Comparison of ENCODE assay signal across 2 cellular contexts in genomic region chr10:115173915-115174443, GRCh38.
TF ChIP-seq lines count a peak whose summit lies in the region.

No MANE protein-coding gene starts in this region.

TF ChIP-seq in GM23338, 12 proteins besides CTCF, POLR2A, EP300 and RAD21 (continued from another document):
- TF ChIP-seq NANOG (IDR thresholded peaks at IDR 0.05; ENCODE audit: borderline replicate concordance) (no peak), ZNF114 (CRISPR knock-in tag; IDR thresholded peaks at IDR 0.05) (no peak), STAT1 (IDR thresholded peaks at IDR 0.05; ENCODE audit: unreplicated experiment) (no peak)
- TF ChIP-seq, protein P1, sequence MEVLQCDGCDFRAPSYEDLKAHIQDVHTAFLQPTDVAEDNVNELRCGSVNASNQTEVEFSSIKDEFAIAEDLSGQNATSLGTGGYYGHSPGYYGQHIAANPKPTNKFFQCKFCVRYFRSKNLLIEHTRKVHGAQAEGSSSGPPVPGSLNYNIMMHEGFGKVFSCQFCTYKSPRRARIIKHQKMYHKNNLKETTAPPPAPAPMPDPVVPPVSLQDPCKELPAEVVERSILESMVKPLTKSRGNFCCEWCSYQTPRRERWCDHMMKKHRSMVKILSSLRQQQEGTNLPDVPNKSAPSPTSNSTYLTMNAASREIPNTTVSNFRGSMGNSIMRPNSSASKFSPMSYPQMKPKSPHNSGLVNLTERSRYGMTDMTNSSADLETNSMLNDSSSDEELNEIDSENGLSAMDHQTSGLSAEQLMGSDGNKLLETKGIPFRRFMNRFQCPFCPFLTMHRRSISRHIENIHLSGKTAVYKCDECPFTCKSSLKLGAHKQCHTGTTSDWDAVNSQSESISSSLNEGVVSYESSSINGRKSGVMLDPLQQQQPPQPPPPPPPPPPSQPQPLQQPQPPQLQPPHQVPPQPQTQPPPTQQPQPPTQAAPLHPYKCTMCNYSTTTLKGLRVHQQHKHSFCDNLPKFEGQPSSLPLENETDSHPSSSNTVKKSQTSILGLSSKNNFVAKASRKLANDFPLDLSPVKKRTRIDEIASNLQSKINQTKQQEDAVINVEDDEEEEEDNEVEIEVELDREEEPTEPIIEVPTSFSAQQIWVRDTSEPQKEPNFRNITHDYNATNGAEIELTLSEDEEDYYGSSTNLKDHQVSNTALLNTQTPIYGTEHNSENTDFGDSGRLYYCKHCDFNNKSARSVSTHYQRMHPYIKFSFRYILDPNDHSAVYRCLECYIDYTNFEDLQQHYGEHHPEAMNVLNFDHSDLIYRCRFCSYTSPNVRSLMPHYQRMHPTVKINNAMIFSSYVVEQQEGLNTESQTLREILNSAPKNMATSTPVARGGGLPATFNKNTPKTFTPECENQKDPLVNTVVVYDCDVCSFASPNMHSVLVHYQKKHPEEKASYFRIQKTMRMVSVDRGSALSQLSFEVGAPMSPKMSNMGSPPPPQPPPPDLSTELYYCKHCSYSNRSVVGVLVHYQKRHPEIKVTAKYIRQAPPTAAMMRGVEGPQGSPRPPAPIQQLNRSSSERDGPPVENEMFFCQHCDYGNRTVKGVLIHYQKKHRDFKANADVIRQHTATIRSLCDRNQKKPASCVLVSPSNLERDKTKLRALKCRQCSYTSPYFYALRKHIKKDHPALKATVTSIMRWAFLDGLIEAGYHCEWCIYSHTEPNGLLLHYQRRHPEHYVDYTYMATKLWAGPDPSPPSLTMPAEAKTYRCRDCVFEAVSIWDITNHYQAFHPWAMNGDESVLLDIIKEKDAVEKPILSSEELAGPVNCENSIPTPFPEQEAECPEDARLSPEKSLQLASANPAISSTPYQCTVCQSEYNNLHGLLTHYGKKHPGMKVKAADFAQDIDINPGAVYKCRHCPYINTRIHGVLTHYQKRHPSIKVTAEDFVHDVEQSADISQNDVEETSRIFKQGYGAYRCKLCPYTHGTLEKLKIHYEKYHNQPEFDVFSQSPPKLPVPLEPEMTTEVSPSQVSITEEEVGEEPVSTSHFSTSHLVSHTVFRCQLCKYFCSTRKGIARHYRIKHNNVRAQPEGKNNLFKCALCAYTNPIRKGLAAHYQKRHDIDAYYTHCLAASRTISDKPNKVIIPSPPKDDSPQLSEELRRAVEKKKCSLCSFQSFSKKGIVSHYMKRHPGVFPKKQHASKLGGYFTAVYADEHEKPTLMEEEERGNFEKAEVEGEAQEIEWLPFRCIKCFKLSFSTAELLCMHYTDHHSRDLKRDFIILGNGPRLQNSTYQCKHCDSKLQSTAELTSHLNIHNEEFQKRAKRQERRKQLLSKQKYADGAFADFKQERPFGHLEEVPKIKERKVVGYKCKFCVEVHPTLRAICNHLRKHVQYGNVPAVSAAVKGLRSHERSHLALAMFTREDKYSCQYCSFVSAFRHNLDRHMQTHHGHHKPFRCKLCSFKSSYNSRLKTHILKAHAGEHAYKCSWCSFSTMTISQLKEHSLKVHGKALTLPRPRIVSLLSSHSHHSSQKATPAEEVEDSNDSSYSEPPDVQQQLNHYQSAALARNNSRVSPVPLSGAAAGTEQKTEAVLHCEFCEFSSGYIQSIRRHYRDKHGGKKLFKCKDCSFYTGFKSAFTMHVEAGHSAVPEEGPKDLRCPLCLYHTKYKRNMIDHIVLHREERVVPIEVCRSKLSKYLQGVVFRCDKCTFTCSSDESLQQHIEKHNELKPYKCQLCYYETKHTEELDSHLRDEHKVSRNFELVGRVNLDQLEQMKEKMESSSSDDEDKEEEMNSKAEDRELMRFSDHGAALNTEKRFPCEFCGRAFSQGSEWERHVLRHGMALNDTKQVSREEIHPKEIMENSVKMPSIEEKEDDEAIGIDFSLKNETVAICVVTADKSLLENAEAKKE (CRISPR knock-in tag; IDR thresholded peaks at IDR 0.05), result no peak

TF ChIP-seq in WTC11, 78 proteins besides CTCF, POLR2A, EP300 and RAD21 (continued from another document):
- TF ChIP-seq TP53 (CRISPR knock-in tag; IDR thresholded peaks at IDR 0.05), result no peak
- no peak for TF ChIP-seq SMAD3 (CRISPR knock-in tag; IDR thresholded peaks at IDR 0.05; ENCODE audit: borderline replicate concordance)
- TF ChIP-seq MYBL2 (CRISPR knock-in tag; IDR thresholded peaks at IDR 0.05), result no peak
- TF ChIP-seq, protein P2, sequence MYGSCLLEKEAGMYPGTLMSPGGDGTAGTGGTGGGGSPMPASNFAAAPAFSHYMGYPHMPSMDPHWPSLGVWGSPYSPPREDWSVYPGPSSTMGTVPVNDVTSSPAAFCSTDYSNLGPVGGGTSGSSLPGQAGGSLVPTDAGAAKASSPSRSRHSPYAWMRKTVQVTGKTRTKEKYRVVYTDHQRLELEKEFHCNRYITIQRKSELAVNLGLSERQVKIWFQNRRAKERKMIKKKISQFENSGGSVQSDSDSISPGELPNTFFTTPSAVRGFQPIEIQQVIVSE (CRISPR knock-in tag; IDR thresholded peaks at IDR 0.05; ENCODE audit: borderline replicate concordance), result no peak
